25 cellular contexts compared by ENCODE assay signal in genomic region chr11:86969258-86969657, GRCh38.
"Had no signal": no experiment of that assay in that cellular context is flagged by ENCODE, and none has a peak within 500 bp of the region (broad histone marks: within the 10 kb centered on the region; RNA-seq: fewer than 3 reads in every experiment).

No MANE protein-coding gene starts in this region.

- ATAC-seq: activated CD8-positive, alpha-beta T cell treated with anti-CD3 and anti-CD28 coated beads for 36 hours; activated T-cell treated with anti-CD3 and anti-CD28 coated beads, Interleukin-2, amount 50 U/mL, for 72 hours; K562; Right ventricle myocardium inferior had no signal

- H3K36me3 ChIP-seq: brain microvascular endothelial cell had no signal

- H3K27me3 ChIP-seq: brain microvascular endothelial cell had no signal

- FAIRE-seq: K562 had no signal

- H3K36me3 Mint-ChIP-seq: activated naive CD4-positive, alpha-beta T cell treated with anti-CD3 and anti-CD28 coated beads, Interleukin-2, amount 10 ng/mL, durations not matched to agents 7 days and 5 days; activated naive CD8-positive, alpha-beta T cell treated with anti-CD3 and anti-CD28 coated beads for 36 hours had no signal

- H3K27ac ChIP-seq: brain microvascular endothelial cell, SK-N-MC, VCaP had no signal

- H3K4me3 Mint-ChIP-seq: activated CD8-positive, alpha-beta T cell treated with anti-CD3 and anti-CD28 coated beads for 36 hours; activated naive CD4-positive, alpha-beta T cell treated with anti-CD3 and anti-CD28 coated beads, Interleukin-2, amount 10 ng/mL, durations not matched to agents 7 days and 5 days; activated naive CD8-positive, alpha-beta T cell treated with anti-CD3 and anti-CD28 coated beads for 36 hours; activated T-cell treated with anti-CD3 and anti-CD28 coated beads, Interleukin-2, amount 50 U/mL, for 72 hours had no signal

- H3K4me1 Mint-ChIP-seq: activated naive CD4-positive, alpha-beta T cell treated with anti-CD3 and anti-CD28 coated beads, Interleukin-2, amount 10 ng/mL, durations not matched to agents 7 days and 5 days; activated naive CD8-positive, alpha-beta T cell treated with anti-CD3 and anti-CD28 coated beads for 36 hours had no signal

- H3K27ac Mint-ChIP-seq: activated CD8-positive, alpha-beta T cell treated with anti-CD3 and anti-CD28 coated beads for 36 hours; activated naive CD4-positive, alpha-beta T cell treated with anti-CD3 and anti-CD28 coated beads, Interleukin-2, amount 10 ng/mL, durations not matched to agents 7 days and 5 days; activated naive CD8-positive, alpha-beta T cell treated with anti-CD3 and anti-CD28 coated beads for 36 hours; activated T-cell treated with anti-CD3 and anti-CD28 coated beads, Interleukin-2, amount 50 U/mL, for 72 hours; activated T-helper 2 cell treated with anti-CD3 and anti-CD28 coated beads, Interferon-gamma antibody, Interleukin-2, Interleukin-4, amounts not matched to agents 10 μg/mL and 5 μg/mL and 100 μg/mL, durations not matched to agents 14 hours and 24 hours and 36 hours had no signal

- H3K4me3 ChIP-seq: K562, SK-N-MC had no signal

- DNase-seq: activated CD4-positive, CD25-positive, alpha-beta regulatory T cell; activated CD8-positive, alpha-beta memory T cell treated with anti-CD3 and anti-CD28 coated beads, Interleukin-2, amount 50 U/mL, for 4 hours; activated CD8-positive, alpha-beta T cell treated with anti-CD3 and anti-CD28 coated beads for 36 hours; activated gamma-delta T cell treated with Interleukin-2 at 50 U/mL for 16 hours; activated naive CD4-positive, alpha-beta T cell treated with anti-CD3 and anti-CD28 coated beads, Interleukin-2, amount 10 ng/mL, durations not matched to agents 7 days and 5 days; activated naive CD8-positive, alpha-beta T cell treated with anti-CD3 and anti-CD28 coated beads for 36 hours; activated T-cell treated with anti-CD3 and anti-CD28 coated beads, Interleukin-2, amount 50 U/mL, for 72 hours; brain microvascular endothelial cell; Karpas-422; MM.1S; NCI-H1105; NCI-H1436; NCI-H1694 treated with DMSO at 0.1 percent for 48 hours; NCI-H2029 treated with DMSO at 0.1 percent for 48 hours; NCI-H345; NCI-H510A; NCI-H526 treated with DMSO at 0.1 percent for 48 hours; NCI-H82; RPMI8226; T-helper 1 cell had no signal
